9 cellular contexts compared by ENCODE assay signal in genomic region chr5:179344301-179345178, GRCh38. TPM values are rescaled to one million over a fixed set of nuclear protein-coding genes. Genes with fewer than 3 reads are reported as not detected.
DNase-seq lines count a peak whose midpoint lies in the region; ATAC-seq and TF ChIP-seq lines count a peak whose summit lies in the region.
"Had no signal": no experiment of that assay in that cellular context is flagged by ENCODE, and none has a peak within 500 bp of the region (broad histone marks: within the 10 kb centered on the region; RNA-seq: fewer than 3 reads in every experiment).

No MANE protein-coding gene starts in this region.

- CTCF ChIA-PET in CD8-positive, alpha-beta memory T cell (lab: Charles Lee) = no interaction called here

- H3K9me3 Mint-ChIP-seq in CD8-positive, alpha-beta memory T cell = peaks cover 0 to 3% (median 0%) of the 10 kb centered on the region in 5 donors

- H3K4me2 ChIP-seq in DND-41 (ENCODE audit: insufficient read depth, low read length) = peak overlapping the region; percentile 59; the same call in 1 of the 2 replicates
- H3K4me2 ChIP-seq in hepatocyte = peak overlapping the region; percentile 93

- H3K27ac ChIP-seq in DND-41 (ENCODE audit: low read length) = no peak overlapping the region
- peak overlapping the region; percentile 33 for H3K27ac ChIP-seq in hepatocyte
- H3K27ac ChIP-seq in CD8-positive, alpha-beta memory T cell (ENCODE audit: low read depth, low read length) = no peak overlapping the region

- H3K4me1 Mint-ChIP-seq in CD8-positive, alpha-beta memory T cell = peaks cover 7 to 20% (median 12%) of the 10 kb centered on the region in 3 donors

- H3K4me1 ChIP-seq in DND-41 (ENCODE audit: insufficient read depth, low read length) = peaks cover 4% of the 10 kb centered on the region; the same call in 1 of the 2 replicates
- peaks cover 10% of the 10 kb centered on the region for H3K4me1 ChIP-seq in hepatocyte (ENCODE audit: insufficient read depth)
- no peaks in the 10 kb centered on the region for H3K4me1 ChIP-seq in CD8-positive, alpha-beta memory T cell (ENCODE audit: insufficient read depth, low read length)

- H2AFZ ChIP-seq in DND-41 (ENCODE audit: low read depth, low read length) (no peak overlapping the region), hepatocyte (no peak overlapping the region)

- H3K36me3 Mint-ChIP-seq in CD8-positive, alpha-beta memory T cell = no peaks in the 10 kb centered on the region

- no peak for ATAC-seq in DND-41 (ENCODE audit: insufficient read depth, low read depth)

- no peak overlapping the region for H3K4me3 Mint-ChIP-seq in CD8-positive, alpha-beta memory T cell

- no peaks in the 10 kb centered on the region for H3K9me3 ChIP-seq in DND-41 (ENCODE audit: insufficient read depth, low read length, severe bottlenecking)
- H3K9me3 ChIP-seq in hepatocyte (ENCODE audit: low read depth) = no peaks in the 10 kb centered on the region
- H3K9me3 ChIP-seq in CD8-positive, alpha-beta memory T cell (ENCODE audit: low read length) = no peaks in the 10 kb centered on the region

- WGBS in hepatocyte (ENCODE audit: low lambda C conversion rate, missing lambda C conversion rate) = under 1% methylated on average over 51 of the region's 92 CpGs

- H3K27me3 Mint-ChIP-seq in CD8-positive, alpha-beta memory T cell = peaks cover 42 to 63% of the 10 kb centered on the region in 2 donors

- no peaks in the 10 kb centered on the region for H3K9me2 ChIP-seq in hepatocyte (replicated peaks; ENCODE audit: insufficient read depth)

- H4K20me1 ChIP-seq in DND-41 (ENCODE audit: insufficient read depth, low read length) (peaks cover 5% of the 10 kb centered on the region), hepatocyte (ENCODE audit: insufficient read depth, poor library complexity, severe bottlenecking) (peaks cover 27% of the 10 kb centered on the region)

- DNase-seq in DND-41 (no peak), hepatocyte (ENCODE audit: low spot score) (peak; percentile 33), retinal pigment epithelial cell (ENCODE audit: low read depth) (no peak), germinal center (ENCODE audit: low spot score) (no peak), SHP77 treated with DMSO at 0.1 percent for 48 hours (lab: John Stamatoyannopoulos, UW) (no peak)
- DNase-seq in NK-92 treated with Interleukin-12 subunit alpha and Interleukin-12 subunit beta, amount 100 ng/mL, for 24 hours (lab: John Stamatoyannopoulos, UW) = no peak
- DNase-seq in CD8-positive, alpha-beta memory T cell = no peak
- DNase-seq: SIG-M5 had no signal

- no peak for TF ChIP-seq CTCF in DND-41 (IDR thresholded peaks at IDR 0.05; ENCODE audit: borderline replicate concordance, extremely low read depth, low read length, poor library complexity, severe bottlenecking)
- no peak for TF ChIP-seq CTCF in WI38 (IDR thresholded peaks at IDR 0.05; ENCODE audit: low read depth, low read length)
- TF ChIP-seq CTCF in hepatocyte (IDR thresholded peaks at IDR 0.05; ENCODE audit: poor library complexity) = no peak
- no peak for TF ChIP-seq CTCF in retinal pigment epithelial cell (conservative IDR thresholded peaks at IDR 0.05; ENCODE audit: low read depth, low read length)

- peaks cover 31% of the 10 kb centered on the region for H3K27me3 ChIP-seq in DND-41 (ENCODE audit: insufficient read depth, low read length, poor library complexity)
- H3K27me3 ChIP-seq in hepatocyte = peaks cover 48% of the 10 kb centered on the region
- H3K27me3 ChIP-seq in CD8-positive, alpha-beta memory T cell (ENCODE audit: insufficient read depth, low read length, poor library complexity, severe bottlenecking) = peaks cover 8% of the 10 kb centered on the region

- no peak overlapping the region for H3K9ac ChIP-seq in DND-41 (ENCODE audit: low read depth, low read length)

- POLR2A ChIA-PET in CD8-positive, alpha-beta memory T cell (lab: Charles Lee) = no interaction called here

- H3K4me3 ChIP-seq in DND-41 (ENCODE audit: low read depth in 1 of 2, low read length in 2 of 2) (no peak overlapping the region), WI38 (ENCODE audit: low read depth, low read length) (peak overlapping the region; percentile 90), hepatocyte (peak overlapping the region; percentile 67), retinal pigment epithelial cell (ENCODE audit: low read length) (peak overlapping the region; percentile 51)
- no peak overlapping the region for H3K4me3 ChIP-seq in CD8-positive, alpha-beta memory T cell (ENCODE audit: low read length)

- H3K36me3 ChIP-seq in DND-41 (ENCODE audit: insufficient read depth, low read length) (no peaks in the 10 kb centered on the region), hepatocyte (replicated peaks; ENCODE audit: insufficient read depth, low read depth) (no peaks in the 10 kb centered on the region)
- H3K36me3 ChIP-seq in CD8-positive, alpha-beta memory T cell (ENCODE audit: insufficient read depth, low read length) = no peaks in the 10 kb centered on the region

- H3K27ac Mint-ChIP-seq in CD8-positive, alpha-beta memory T cell = no peak overlapping the region

- H3K79me2 ChIP-seq in DND-41 (ENCODE audit: insufficient read depth, low read length) (no peaks in the 10 kb centered on the region), hepatocyte (peaks cover 19% of the 10 kb centered on the region)

RNA-seq across cellular contexts. Expression of gene ADAMTS2, which starts 0.7 kb away (rescaled TPM):
- total RNA-seq in hepatocyte = 45.7 and 55.4 TPM in 2 replicates
- polyA plus RNA-seq in hepatocyte = 68.0 and 78.8 TPM in 2 replicates
- not detected for total RNA-seq in CD8-positive, alpha-beta memory T cell
- polyA plus RNA-seq in CD8-positive, alpha-beta memory T cell = not detected

Comparison
In these comparisons a context has a peak if more than half of its experiments do, and no peak if none do; other contexts are left out.
1. H3K4me3 ChIP-seq: peak in WI38 (single experiment), hepatocyte (single experiment) and retinal pigment epithelial cell (single experiment); none in DND-41 (0 of 2) and CD8-positive, alpha-beta memory T cell (single experiment).
2. RNA of gene ADAMTS2, which starts 0.7 kb away (total RNA-seq): 45.7 to 55.4 TPM in hepatocyte; not detected in CD8-positive, alpha-beta memory T cell; every median in the first group is over 10 times any median in the second.